ENCODE assay signal across 12 cellular contexts in genomic region chr1:25486602-25487001, GRCh38. TPM values are rescaled to one million over a fixed set of nuclear protein-coding genes. Genes with fewer than 3 reads are reported as not detected.
DNase-seq lines count a peak whose midpoint lies in the region; ATAC-seq, FAIRE-seq and TF ChIP-seq lines count a peak whose summit lies in the region.
"Had no signal": no experiment of that assay in that cellular context is flagged by ENCODE, and none has a peak within 500 bp of the region (broad histone marks: within the 10 kb centered on the region; RNA-seq: fewer than 3 reads in every experiment).

No MANE protein-coding gene starts in this region.

- DNase-seq in AG20443 (ENCODE audit: low spot score) = peak; percentile 45
- DNase-seq in H9 = peak; percentile 52
- DNase-seq in fibroblast of villous mesenchyme (ENCODE audit: low read depth) = peak; percentile 43
- DNase-seq in KG1 (lab: John Stamatoyannopoulos, UW) = no peak
- no peak for DNase-seq in upper lobe of left lung
- DNase-seq: activated CD8-positive, alpha-beta memory T cell treated with anti-CD3 and anti-CD28 coated beads, Interleukin-2, amount 50 U/mL, for 48 hours; NCI-H2171; stimulated activated naive CD4-positive, alpha-beta T cell treated with Interleukin-2 at 50 U/mL for 16 hours had no signal

- no peak overlapping the region for H3K4me2 ChIP-seq in H9 (ENCODE audit: insufficient read depth, insufficient read length, low read length)

- no peak overlapping the region for H3K4me3 Mint-ChIP-seq in H9

- H3K4me3 ChIP-seq in fibroblast of villous mesenchyme (ENCODE audit: low read depth, low read length) (no peak overlapping the region), upper lobe of left lung (no peak overlapping the region)

- H3K27me3 ChIP-seq in H9 (ENCODE audit: insufficient read depth, low read length) (no peaks in the 10 kb centered on the region), upper lobe of left lung (no peaks in the 10 kb centered on the region)

- H2BK20ac ChIP-seq in H9 (ENCODE audit: low read depth, low read length, poor library complexity, severe bottlenecking) = no peak overlapping the region

- H3K14ac ChIP-seq in H9 (ENCODE audit: insufficient read depth, low read length) = no peak overlapping the region

- H2BK5ac ChIP-seq in H9 (ENCODE audit: insufficient read length, low read length) = no peak overlapping the region

- H2AK5ac ChIP-seq in H9 (ENCODE audit: insufficient read length, low read length) = no peak overlapping the region

- TF ChIP-seq EP300 in upper lobe of left lung (IDR thresholded peaks at IDR 0.05) = no peak

- H2BK120ac ChIP-seq in H9 (ENCODE audit: low read depth, low read length, poor library complexity, severe bottlenecking) = no peak overlapping the region

- H3K36me3 Mint-ChIP-seq in H9 (ENCODE audit: insufficient read depth in 1 of 3, low read depth in 3 of 3) = peaks cover 4 to 33% (median 7%) of the 10 kb centered on the region in 3 experiments; a peak in 4 of 7 replicates

- TF ChIP-seq POLR2A in upper lobe of left lung (IDR thresholded peaks at IDR 0.05) = no peak

- no peak overlapping the region for H3K27ac ChIP-seq in H9 (ENCODE audit: insufficient read length, low read depth, low read length)
- H3K27ac ChIP-seq in upper lobe of left lung = no peak overlapping the region

- H3T11ph ChIP-seq in H9 (ENCODE audit: low read length) = no peak overlapping the region

- H4K20me1 ChIP-seq in H9 (ENCODE audit: control insufficient read depth, insufficient read depth, insufficient read length) = no peaks in the 10 kb centered on the region

- WGBS in H9 (ENCODE audit: extremely low coverage, insufficient read length, low lambda C conversion rate) = no CpG with 5 or more reads among the region's 1 CpG
- 95 to 100% methylated on average over 1 of the region's 1 CpG for whole genome bisulfite sequencing in upper lobe of left lung, 2 donors

- no peak overlapping the region for H3K23ac ChIP-seq in H9 (ENCODE audit: insufficient read length, low read depth, low read length)

- FAIRE-seq in TTC549 (lab: Jason Lieb, UNC) = peak; percentile 5
- FAIRE-seq: colon had no signal

- H3K23me2 ChIP-seq in H9 (ENCODE audit: insufficient read length, low read depth, low read length, poor library complexity, severe bottlenecking) = no peaks in the 10 kb centered on the region

- no peak overlapping the region for H2BK12ac ChIP-seq in H9 (ENCODE audit: insufficient read length, low read depth, low read length)

- peak overlapping the region in 1 of 3 experiments; percentile 33; a peak in 1 of 7 replicates for H3K27ac Mint-ChIP-seq in H9

- H4K91ac ChIP-seq in H9 (ENCODE audit: insufficient read length, low read depth, low read length) = no peak overlapping the region

- no peak overlapping the region for H2AFZ ChIP-seq in H9 (ENCODE audit: low read length)

- no peak overlapping the region for H3K18ac ChIP-seq in H9 (ENCODE audit: insufficient read length, low read depth, low read length)

- H3K27me3 Mint-ChIP-seq in H9 (ENCODE audit: low read depth) = no peaks in the 10 kb centered on the region

- peaks cover 18 to 30% of the 10 kb centered on the region in 2 experiments for H3K4me1 Mint-ChIP-seq in H9

- H3K56ac ChIP-seq in H9 (ENCODE audit: insufficient read length, low read depth, low read length) = no peak overlapping the region

- no peak overlapping the region for H3K4ac ChIP-seq in H9 (ENCODE audit: low read depth, low read length)

- H3K79me1 ChIP-seq in H9 (ENCODE audit: insufficient read depth, low read depth, low read length, poor library complexity, severe bottlenecking) = no peaks in the 10 kb centered on the region

- H3K4me1 ChIP-seq in H9 (ENCODE audit: insufficient read depth, low read length) = 0 out of 2 replicates have a peak, but pooled peaks cover 2% of the 10 kb centered on the region
- H3K4me1 ChIP-seq in upper lobe of left lung = no peaks in the 10 kb centered on the region

- no peaks in the 10 kb centered on the region for H3K79me2 ChIP-seq in H9 (ENCODE audit: insufficient read depth, low read length)

- H2BK15ac ChIP-seq in H9 (ENCODE audit: low read depth, low read length) = no peak overlapping the region

- H3K9ac ChIP-seq in H9 (ENCODE audit: extremely low read depth, insufficient read length, low read length) = no peak overlapping the region

- H4K8ac ChIP-seq in H9 (replicated peaks; ENCODE audit: insufficient read length, low read depth, low read length) = no peak overlapping the region

- no peak overlapping the region for H4K5ac ChIP-seq in H9 (ENCODE audit: insufficient read length, low read depth, low read length)

- no peak for ATAC-seq in GM21423 (IDR thresholded peaks at IDR 0.05; ENCODE audit: unreplicated experiment)
- ATAC-seq in GM18511 (IDR thresholded peaks at IDR 0.05; ENCODE audit: unreplicated experiment) = no peak
- no peak for ATAC-seq in upper lobe of left lung (ENCODE audit: low FRiP score in 2 of 2)

- TF ChIP-seq CTCF in H9 (conservative IDR thresholded peaks at IDR 0.05) (peak; percentile 51), fibroblast of villous mesenchyme (IDR thresholded peaks at IDR 0.05; ENCODE audit: insufficient read depth, low read depth, low read length) (peak; percentile 48), upper lobe of left lung (IDR thresholded peaks at IDR 0.05) (no peak)

- H3K9me3 ChIP-seq in H9 (ENCODE audit: control insufficient read depth, low read depth, low read length) (no peaks in the 10 kb centered on the region), upper lobe of left lung (no peaks in the 10 kb centered on the region)

- H3K36me3 ChIP-seq in upper lobe of left lung = peaks cover 9 to 70% (median 27%) of the 10 kb centered on the region in 4 donors

- no peaks in the 10 kb centered on the region for H3K9me3 Mint-ChIP-seq in H9

RNA-seq across cellular contexts. Expression of gene MACO1, which starts 55.9 kb away (rescaled TPM):
- total RNA-seq in H9 (2021) (15.6 and 16.3 TPM in 2 replicates), fibroblast of villous mesenchyme (19.0 and 19.9 TPM in 2 replicates), upper lobe of left lung (10 to 100 TPM; 12.6 to 27.2 (median 16.9) TPM)

RNA-seq across cellular contexts. Expression of gene LDLRAP1, which starts 56.8 kb away (rescaled TPM):
- total RNA-seq in H9 (2021) (15.7 and 18.9 TPM in 2 replicates), fibroblast of villous mesenchyme (18.4 and 24.6 TPM in 2 replicates), upper lobe of left lung (10 to 100 TPM; 16.7 to 36.1 (median 30.5) TPM)

Comparison
In these comparisons a context has a peak if more than half of its experiments do, and no peak if none do; other contexts are left out.
1. DNase-seq: peak in AG20443 (single experiment), H9 (single experiment) and fibroblast of villous mesenchyme (single experiment); none in KG1 (single experiment) and upper lobe of left lung (0 of 2).
2. CTCF ChIP-seq: peak in H9 (single experiment) and fibroblast of villous mesenchyme (single experiment); none in upper lobe of left lung (0 of 6).